16 cellular contexts compared by ENCODE assay signal in the genomic region with DNA sequence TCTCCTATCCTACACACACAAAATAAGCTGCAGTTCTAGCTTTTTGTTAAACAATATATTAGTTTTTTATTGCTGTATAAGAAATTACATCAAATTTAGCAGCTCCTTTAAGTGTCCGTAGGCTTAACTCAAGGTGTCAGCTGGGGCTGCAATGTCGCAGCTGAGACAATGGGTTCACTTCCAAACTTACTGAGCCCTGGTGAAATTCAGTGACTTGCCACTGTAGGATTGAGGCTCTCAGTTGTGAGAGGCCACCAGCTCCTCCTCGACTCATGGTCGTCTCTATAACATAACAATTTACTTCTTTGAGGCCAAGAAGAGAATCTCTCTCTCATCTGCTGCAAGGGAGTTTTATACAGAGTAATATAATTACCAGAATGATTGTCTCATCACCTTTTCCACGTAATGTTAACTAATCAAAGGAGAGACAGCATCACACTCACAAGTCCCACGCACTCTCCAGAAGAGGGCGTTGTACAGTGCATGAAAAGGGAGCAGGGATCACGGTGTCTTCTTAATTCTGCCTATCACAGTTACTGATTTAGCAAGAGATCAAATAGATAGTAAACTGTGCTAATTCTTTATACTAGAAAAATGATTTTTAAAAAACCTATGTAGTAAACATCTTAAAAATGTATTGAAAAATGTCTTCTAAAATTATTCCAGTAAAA.
A peak's percentile ranks its signal among the peaks of the same experiment; 100 is the strongest.
DNase-seq lines count a peak whose midpoint lies in the region; ATAC-seq, FAIRE-seq and TF ChIP-seq lines count a peak whose summit lies in the region.
"Had no signal": no experiment of that assay in that cellular context is flagged by ENCODE, and none has a peak within 500 bp of the region (broad histone marks: within the 10 kb centered on the region; RNA-seq: fewer than 3 reads in every experiment).

No MANE protein-coding gene starts in this region.

- H3K27ac Mint-ChIP-seq in CD4-positive, alpha-beta T cell: no peak overlapping the region
- H3K27ac Mint-ChIP-seq: activated CD4-positive, alpha-beta memory T cell treated with anti-CD3 and anti-CD28 coated beads, Interleukin-2, amount 10 ng/mL, durations not matched to agents 7 days and 5 days; CD4-positive, CD25-positive, alpha-beta regulatory T cell; immature natural killer cell had no signal

- H3K4me3 ChIP-seq in RWPE2 (ENCODE audit: severe bottlenecking): no peak overlapping the region
- H3K4me3 ChIP-seq: SJSA1, suprapubic skin had no signal

- 0 out of 3 replicates have a peak, but pooled peaks have one; percentile 35 for ATAC-seq in RWPE2 (ENCODE audit: low read depth)
- ATAC-seq in CD4-positive, alpha-beta T cell (ENCODE audit: poor library complexity): no peak

- no peaks in the 10 kb centered on the region for H3K27me3 Mint-ChIP-seq in CD4-positive, alpha-beta T cell
- H3K27me3 Mint-ChIP-seq: activated CD4-positive, alpha-beta memory T cell treated with anti-CD3 and anti-CD28 coated beads, Interleukin-2, amount 10 ng/mL, durations not matched to agents 7 days and 5 days; CD4-positive, CD25-positive, alpha-beta regulatory T cell had no signal

- no peaks in the 10 kb centered on the region for H3K36me3 Mint-ChIP-seq in CD4-positive, alpha-beta T cell (ENCODE audit: low read depth)
- H3K36me3 Mint-ChIP-seq: CD4-positive, CD25-positive, alpha-beta regulatory T cell had no signal

- H3K27me3 ChIP-seq in RWPE2 (ENCODE audit: insufficient read depth, poor library complexity, severe bottlenecking): no peaks in the 10 kb centered on the region
- H3K27me3 ChIP-seq in CD4-positive, alpha-beta T cell (ENCODE audit: control insufficient read depth, insufficient read depth, low read length): no peaks in the 10 kb centered on the region
- H3K27me3 ChIP-seq: SJSA1, suprapubic skin had no signal

- intact Hi-C loops in CD4-positive, alpha-beta T cell (cut with DNase I, micrococcal nuclease): no loop called here

- DNase-seq in COLO829 (ENCODE audit: low spot score): peak; percentile 35
- DNase-seq in H54 (ENCODE audit: insufficient read length, low spot score): peak; percentile 5
- DNase-seq in RWPE2 (ENCODE audit: low spot score): no peak
- peak; percentile 19 for DNase-seq in iPS DF 4.7 (ENCODE audit: extremely low read depth, low spot score)
- DNase-seq in stimulated activated CD4-positive, alpha-beta T cell treated with anti-CD3 and anti-CD28 coated beads, Interleukin-15, amount 100 ng/mL, for 24 hours: no peak
- no peak for DNase-seq in activated effector memory CD4-positive, alpha-beta T cell treated with anti-CD3 and anti-CD28 coated beads, Interleukin-2, amount 50 U/mL, for 16 hours
- DNase-seq in SHP77 treated with DMSO at 0.1 percent for 48 hours (lab: John Stamatoyannopoulos, UW): no peak
- no peak for DNase-seq in CD4-positive, alpha-beta T cell
- DNase-seq: activated CD4-positive, alpha-beta memory T cell treated with anti-CD3 and anti-CD28 coated beads, Interleukin-2, amount 10 ng/mL, durations not matched to agents 7 days and 5 days; CD4-positive, CD25-positive, alpha-beta regulatory T cell; effector memory CD4-positive, alpha-beta T cell; immature natural killer cell; NCI-H2081 treated with DMSO at 0.1 percent for 48 hours; occipital lobe had no signal

- TF ChIP-seq CTCF in RWPE2 (IDR thresholded peaks at IDR 0.05; ENCODE audit: poor library complexity, severe bottlenecking): peak; percentile 40
- no peak for TF ChIP-seq CTCF in CD4-positive, alpha-beta T cell (IDR thresholded peaks at IDR 0.05)

- no peaks in the 10 kb centered on the region for H3K36me3 ChIP-seq in RWPE2 (ENCODE audit: low read depth)
- H3K36me3 ChIP-seq: SJSA1, suprapubic skin had no signal

- peaks cover 7% of the 10 kb centered on the region for H3K9me3 Mint-ChIP-seq in CD4-positive, alpha-beta T cell
- H3K9me3 Mint-ChIP-seq: activated CD4-positive, alpha-beta memory T cell treated with anti-CD3 and anti-CD28 coated beads, Interleukin-2, amount 10 ng/mL, durations not matched to agents 7 days and 5 days had no signal

- POLR2A ChIA-PET in CD4-positive, alpha-beta T cell (lab: Charles Lee): no interaction called here

- H3K4me1 ChIP-seq in RWPE2 (ENCODE audit: insufficient read depth, poor library complexity, severe bottlenecking): no peaks in the 10 kb centered on the region
- H3K4me1 ChIP-seq: SJSA1, suprapubic skin had no signal

- H3K9me3 ChIP-seq in RWPE2 (ENCODE audit: severe bottlenecking): no peaks in the 10 kb centered on the region
- peaks cover 6% of the 10 kb centered on the region for H3K9me3 ChIP-seq in CD4-positive, alpha-beta T cell (ENCODE audit: control insufficient read depth, low read length)
- H3K9me3 ChIP-seq: SJSA1, suprapubic skin had no signal

- no peaks in the 10 kb centered on the region for H3K4me1 Mint-ChIP-seq in CD4-positive, alpha-beta T cell (ENCODE audit: low read depth)
- H3K4me1 Mint-ChIP-seq: activated CD4-positive, alpha-beta memory T cell treated with anti-CD3 and anti-CD28 coated beads, Interleukin-2, amount 10 ng/mL, durations not matched to agents 7 days and 5 days; CD4-positive, CD25-positive, alpha-beta regulatory T cell; immature natural killer cell had no signal

- TF ChIP-seq POLR2A in H54 (IDR thresholded peaks at IDR 0.05; ENCODE audit: low read depth, low read length): no peak

- CTCF ChIA-PET in CD4-positive, alpha-beta T cell (lab: Charles Lee): no interaction called here

- no peak for FAIRE-seq in H54 (lab: Jason Lieb, UNC)

- no peak overlapping the region for H3K4me3 Mint-ChIP-seq in CD4-positive, alpha-beta T cell
- H3K4me3 Mint-ChIP-seq: activated CD4-positive, alpha-beta memory T cell treated with anti-CD3 and anti-CD28 coated beads, Interleukin-2, amount 10 ng/mL, durations not matched to agents 7 days and 5 days; CD4-positive, CD25-positive, alpha-beta regulatory T cell; immature natural killer cell had no signal

- no peak overlapping the region for H3K27ac ChIP-seq in RWPE2 (ENCODE audit: poor library complexity, severe bottlenecking)
- no peak overlapping the region for H3K27ac ChIP-seq in CD4-positive, alpha-beta T cell (ENCODE audit: low read depth, low read length)
- H3K27ac ChIP-seq: SJSA1, suprapubic skin had no signal

Comparison
In these comparisons a context has a peak if more than half of its experiments do, and no peak if none do; other contexts are left out.
1. DNase-seq: peak in COLO829 (single experiment), H54 (single experiment) and iPS DF 4.7 (single experiment); none in RWPE2 (single experiment), stimulated activated CD4-positive, alpha-beta T cell treated with anti-CD3 and anti-CD28 coated beads, Interleukin-15, amount 100 ng/mL, for 24 hours (single experiment), activated effector memory CD4-positive, alpha-beta T cell treated with anti-CD3 and anti-CD28 coated beads, Interleukin-2, amount 50 U/mL, for 16 hours (single experiment), SHP77 treated with DMSO at 0.1 percent for 48 hours (single experiment) and CD4-positive, alpha-beta T cell (0 of 10).